In genomic region chr4:38562751-38563198, GRCh38 we compare ENCODE assay signal across 10 cellular contexts.
DNase-seq lines count a peak whose midpoint lies in the region; ATAC-seq, FAIRE-seq and TF ChIP-seq lines count a peak whose summit lies in the region.
"Had no signal": no experiment of that assay in that cellular context is flagged by ENCODE, and none has a peak within 500 bp of the region (broad histone marks: within the 10 kb centered on the region; RNA-seq: fewer than 3 reads in every experiment).

No MANE protein-coding gene starts in this region.

- TF ChIP-seq POLR2A in endothelial cell of umbilical vein (IDR thresholded peaks at IDR 0.05; ENCODE audit: low read depth, low read length): no peak

- no TSS peak for BruUV-seq in endothelial cell of umbilical vein (replicated peaks; lab: Mats Ljungman, UMichigan)

- H3K4me2 ChIP-seq in endothelial cell of umbilical vein (ENCODE audit: insufficient read depth, low read length): peak overlapping the region; percentile 0

- WGBS in mesodermal cell (ENCODE audit: insufficient coverage in 2 of 2), 2 experiments: 67 to 94% methylated on average over 1 of the region's 4 CpGs

- H3K36me3 ChIP-seq in BE2C (no peaks in the 10 kb centered on the region), endothelial cell of umbilical vein (ENCODE audit: control insufficient read depth in 2 of 2, extremely low read depth in 1 of 2, insufficient read depth in 2 of 2, low read length in 2 of 2) (no peaks in the 10 kb centered on the region), mesodermal cell (ENCODE audit: control insufficient read depth, insufficient read depth, low read length) (no peaks in the 10 kb centered on the region)

- peaks cover 7% of the 10 kb centered on the region for H3K4me1 ChIP-seq in BE2C
- H3K4me1 ChIP-seq in endothelial cell of umbilical vein (ENCODE audit: control insufficient read depth, extremely low read depth, insufficient read depth, low read length): peaks cover 5% of the 10 kb centered on the region
- H3K4me1 ChIP-seq in mesodermal cell (ENCODE audit: control insufficient read depth, insufficient read depth, low read length, poor library complexity, severe bottlenecking): peaks cover 8% of the 10 kb centered on the region

- dilution Hi-C loops in endothelial cell of umbilical vein (cut with MboI; ENCODE audit: extremely low pct_ligation_motif_present, low sequenced_read_pairs): no loop called here

- no peaks in the 10 kb centered on the region for H4K20me1 ChIP-seq in endothelial cell of umbilical vein (replicated peaks; ENCODE audit: control insufficient read depth, extremely low read depth, insufficient read depth, low read length)

- H3K27ac ChIP-seq in endothelial cell of umbilical vein (ENCODE audit: insufficient read depth, low read depth, low read length): no peak overlapping the region
- peak overlapping the region; percentile 79 for H3K27ac ChIP-seq in mesodermal cell (ENCODE audit: low read depth, low read length, severe bottlenecking)

- H3K4me1 Mint-ChIP-seq in natural killer cell: peaks cover 0 to 13% of the 10 kb centered on the region in 2 donors
- H3K4me1 Mint-ChIP-seq in activated T-cell treated with anti-CD3 and anti-CD28 coated beads, Interleukin-2, amount 50 U/mL, for 4 hours (ENCODE audit: low read depth): peaks cover 16% of the 10 kb centered on the region

- POLR2A ChIA-PET in endothelial cell of umbilical vein (lab: Charles Lee): interaction anchor here (0.5 kb wide), 1 partner anchor 852 kb away, joined by 4 read pairs; no protein-coding TSS in a partner anchor

- TF ChIP-seq CTCF in BE2C (IDR thresholded peaks at IDR 0.05; ENCODE audit: low read depth, low read length) (no peak), endothelial cell of umbilical vein (IDR thresholded peaks at IDR 0.05; ENCODE audit: extremely low read depth in 1 of 2, insufficient read depth in 1 of 2, low read depth in 1 of 2, low read length in 2 of 2) (no peak), natural killer cell (IDR thresholded peaks at IDR 0.05) (no peak)

- H3K79me2 ChIP-seq in endothelial cell of umbilical vein (ENCODE audit: control insufficient read depth, insufficient read depth, low read length): no peaks in the 10 kb centered on the region

- peaks cover 0 to 7% of the 10 kb centered on the region in 2 donors for H3K27me3 Mint-ChIP-seq in natural killer cell (ENCODE audit: low read depth in 2 of 2)
- H3K27me3 Mint-ChIP-seq in activated T-cell treated with anti-CD3 and anti-CD28 coated beads, Interleukin-2, amount 50 U/mL, for 4 hours (ENCODE audit: low read depth): no peaks in the 10 kb centered on the region

- ATAC-seq in natural killer cell (no peak), GM19023 (IDR thresholded peaks at IDR 0.05; ENCODE audit: unreplicated experiment) (no peak), GM19452 (IDR thresholded peaks at IDR 0.05; ENCODE audit: unreplicated experiment) (no peak)
- ATAC-seq in activated T-cell treated with anti-CD3 and anti-CD28 coated beads, Interleukin-2, amount 50 U/mL, for 4 hours: no peak

- peak; percentile 37 for FAIRE-seq in endothelial cell of umbilical vein (lab: Jason Lieb, UNC)

- DNase-seq in BE2C (peak; percentile 32), Kasumi-1 (lab: John Stamatoyannopoulos, UW) (peak; percentile 66 to 68), endothelial cell of umbilical vein (ENCODE audit: low read depth, low spot score) (peak; percentile 19), natural killer cell (no peak)
- DNase-seq in activated T-cell treated with anti-CD3 and anti-CD28 coated beads, Interleukin-2, amount 50 U/mL, for 4 hours: no peak
- DNase-seq: activated T-cell treated with anti-CD3 and anti-CD28 coated beads, Interleukin-2, amount 50 U/mL, for 24 hours; RPMI8226 had no signal

- no peaks in the 10 kb centered on the region for H3K36me3 Mint-ChIP-seq in natural killer cell
- H3K36me3 Mint-ChIP-seq in activated T-cell treated with anti-CD3 and anti-CD28 coated beads, Interleukin-2, amount 50 U/mL, for 4 hours (ENCODE audit: insufficient read depth): no peaks in the 10 kb centered on the region

- no peaks in the 10 kb centered on the region for H3K9me3 ChIP-seq in BE2C
- no peaks in the 10 kb centered on the region for H3K9me3 ChIP-seq in endothelial cell of umbilical vein (replicated peaks; ENCODE audit: control insufficient read depth, insufficient read depth, low read length)
- H3K9me3 ChIP-seq in mesodermal cell (ENCODE audit: control insufficient read depth, low read length): no peaks in the 10 kb centered on the region

- H3K4me3 ChIP-seq in BE2C (ENCODE audit: low read depth, low read length): no peak overlapping the region
- H3K4me3 ChIP-seq in endothelial cell of umbilical vein (replicated peaks in 1 of 3; ENCODE audit: insufficient read depth in 1 of 3, low read depth in 1 of 3, low read length in 3 of 3): no peak overlapping the region
- H3K4me3 ChIP-seq in mesodermal cell (ENCODE audit: extremely low read depth, insufficient read depth, low read length, poor library complexity, severe bottlenecking): no peak overlapping the region

- CTCF ChIA-PET in endothelial cell of umbilical vein (lab: Charles Lee): interaction anchor here (1.5 kb wide), 1 partner anchor 13 kb away, joined by 3 read pairs; no protein-coding TSS in a partner anchor

- H3K27me3 ChIP-seq in BE2C: no peaks in the 10 kb centered on the region
- H3K27me3 ChIP-seq in endothelial cell of umbilical vein (ENCODE audit: control insufficient read depth in 2 of 2, insufficient read depth in 2 of 2, low read length in 2 of 2): peaks cover 2% of the 10 kb centered on the region in 2 experiments

- intact Hi-C loops in endothelial cell of umbilical vein (cut with micrococcal nuclease): no loop called here
- intact Hi-C loops in natural killer cell (cut with micrococcal nuclease): no loop called here

- H3K27ac Mint-ChIP-seq in natural killer cell: no peak overlapping the region
- H3K27ac Mint-ChIP-seq: activated T-cell treated with anti-CD3 and anti-CD28 coated beads, Interleukin-2, amount 50 U/mL, for 24 hours had no signal

- H3K9ac ChIP-seq in endothelial cell of umbilical vein (replicated peaks; ENCODE audit: extremely low read depth, insufficient read depth, low read length): no peak overlapping the region

- H3K4me3 Mint-ChIP-seq in natural killer cell: no peak overlapping the region
- no peak overlapping the region for H3K4me3 Mint-ChIP-seq in activated T-cell treated with anti-CD3 and anti-CD28 coated beads, Interleukin-2, amount 50 U/mL, for 4 hours
- H3K4me3 Mint-ChIP-seq: activated T-cell treated with anti-CD3 and anti-CD28 coated beads, Interleukin-2, amount 50 U/mL, for 24 hours had no signal

- no peaks in the 10 kb centered on the region for H3K9me3 Mint-ChIP-seq in natural killer cell
- no peaks in the 10 kb centered on the region for H3K9me3 Mint-ChIP-seq in activated T-cell treated with anti-CD3 and anti-CD28 coated beads, Interleukin-2, amount 50 U/mL, for 4 hours
- H3K9me3 Mint-ChIP-seq: activated T-cell treated with anti-CD3 and anti-CD28 coated beads, Interleukin-2, amount 50 U/mL, for 24 hours had no signal

- H2AFZ ChIP-seq in endothelial cell of umbilical vein (ENCODE audit: low read depth, low read length): peak overlapping the region; percentile 15

- no peaks in the 10 kb centered on the region for H3K9me1 ChIP-seq in endothelial cell of umbilical vein (replicated peaks; ENCODE audit: control insufficient read depth, extremely low read depth, insufficient read depth, low read length)

TF ChIP-seq in endothelial cell of umbilical vein, 7 proteins besides CTCF, POLR2A, EP300 and RAD21:
- TF ChIP-seq FOS (IDR thresholded peaks at IDR 0.05; ENCODE audit: borderline replicate concordance, insufficient read depth, low read length) (peak; percentile 10), MYC (IDR thresholded peaks at IDR 0.05; ENCODE audit: low read depth, low read length) (no peak)

Comparison
In these comparisons a context has a peak if more than half of its experiments do, and no peak if none do; other contexts are left out.
1. DNase-seq: peak in BE2C (single experiment), Kasumi-1 (2 of 2) and endothelial cell of umbilical vein (single experiment); none in natural killer cell (single experiment) and activated T-cell treated with anti-CD3 and anti-CD28 coated beads, Interleukin-2, amount 50 U/mL, for 4 hours (single experiment).